ENCODE assay signal across 17 cellular contexts in genomic region chr7:111750168-111750715, GRCh38.
DNase-seq lines count a peak whose midpoint lies in the region; ATAC-seq and TF ChIP-seq lines count a peak whose summit lies in the region.
"Had no signal": no experiment of that assay in that cellular context is flagged by ENCODE, and none has a peak within 500 bp of the region (broad histone marks: within the 10 kb centered on the region; RNA-seq: fewer than 3 reads in every experiment).

No MANE protein-coding gene starts in this region.

- peak; percentile 19 for DNase-seq in ELR (ENCODE audit: low read depth)
- peak; percentile 56 for DNase-seq in iris pigment epithelial cell (ENCODE audit: low read depth)
- no peak for DNase-seq in lower lobe of right lung
- DNase-seq in stimulated activated CD4-positive, alpha-beta T cell treated with anti-CD3 and anti-CD28 coated beads, Interleukin-1b, Interleukin-23, amount 100 ng/mL, for 48 hours: no peak
- DNase-seq in midbrain (lab: John Stamatoyannopoulos, UW): no peak
- DNase-seq in occipital lobe (lab: John Stamatoyannopoulos, UW): no peak
- DNase-seq: CD4-positive, alpha-beta memory T cell; H7; HFFc6; Karpas-422; NCI-H1105; NCI-H2081 treated with DMSO at 0.1 percent for 48 hours; NCI-H226; NCI-H524 had no signal

- TF ChIP-seq CTCF in 22Rv1 (IDR thresholded peaks at IDR 0.05): no peak
- no peak for TF ChIP-seq CTCF in VCaP (conservative IDR thresholded peaks at IDR 0.05)
- TF ChIP-seq CTCF in lower lobe of right lung (IDR thresholded peaks at IDR 0.05): no peak

- intact Hi-C loops in lower lobe of right lung (cut with DNase I): no loop called here

- no peaks in the 10 kb centered on the region for H3K9me3 ChIP-seq in lower lobe of right lung

- H3K36me3 ChIP-seq in lower lobe of right lung: peaks cover 32% of the 10 kb centered on the region

- H3K27ac ChIP-seq in 22Rv1 (peak overlapping the region; percentile 65), VCaP (peak overlapping the region; percentile 91), lower lobe of right lung (no peak overlapping the region)
- H3K27ac ChIP-seq: RWPE1 had no signal

- H3K4me3 ChIP-seq in lower lobe of right lung: no peak overlapping the region

- no peak for ATAC-seq in lower lobe of right lung

- H3K4me1 ChIP-seq in lower lobe of right lung: no peaks in the 10 kb centered on the region

- no peaks in the 10 kb centered on the region for H3K27me3 ChIP-seq in lower lobe of right lung (ENCODE audit: low read depth)

Comparison
In these comparisons a context has a peak if more than half of its experiments do, and no peak if none do; other contexts are left out.
1. DNase-seq: peak in ELR (single experiment) and iris pigment epithelial cell (single experiment); none in lower lobe of right lung (single experiment), stimulated activated CD4-positive, alpha-beta T cell treated with anti-CD3 and anti-CD28 coated beads, Interleukin-1b, Interleukin-23, amount 100 ng/mL, for 48 hours (single experiment), midbrain (single experiment) and occipital lobe (single experiment).